8 cellular contexts compared by ENCODE assay signal in genomic region chr14:35291709-35292050, GRCh38. TPM values are rescaled to one million over a fixed set of nuclear protein-coding genes. Genes with fewer than 3 reads are reported as not detected.
DNase-seq lines count a peak whose midpoint lies in the region; ATAC-seq and TF ChIP-seq lines count a peak whose summit lies in the region.
"Not testable (repeated sequence)": the region's sequence is repeated elsewhere in the genome, so short reads cannot be mapped to it uniquely, and the experiment has no call there.

No MANE protein-coding gene starts in this region.

- ATAC-seq in activated CD4-positive, alpha-beta T cell treated with anti-CD3 and anti-CD28 coated beads for 36 hours; thoracic aorta (ENCODE audit: insufficient number of reproducible peaks, low FRiP score, low read depth): not testable (repeated sequence)

- peaks cover 43% of the 10 kb centered on the region for H3K4me1 ChIP-seq in CD8-positive, alpha-beta memory T cell (ENCODE audit: insufficient read depth, low read length)
- H3K4me1 ChIP-seq in Karpas-422 (ENCODE audit: low read length) (peaks cover 78% of the 10 kb centered on the region), liver (ENCODE audit: control insufficient read depth in 4 of 4, insufficient read depth in 4 of 4, low read length in 3 of 4) (peaks cover 3 to 54% (median 36%) of the 10 kb centered on the region in 4 donors), thoracic aorta (ENCODE audit: control insufficient read depth in 1 of 2, low read depth in 2 of 2) (peaks cover 38 to 44% of the 10 kb centered on the region in 2 donors)
- H3K4me1 ChIP-seq in fibroblast of lung (ENCODE audit: control insufficient read depth, extremely low read depth, insufficient read depth, low read length): not testable (repeated sequence)

- H3K27ac ChIP-seq in CD8-positive, alpha-beta memory T cell (ENCODE audit: low read depth, low read length): peak overlapping the region; percentile 92
- H3K27ac ChIP-seq in Karpas-422 (ENCODE audit: low read length): peak overlapping the region; percentile 96
- peak overlapping the region; percentile 61 for H3K27ac ChIP-seq in fibroblast of lung (ENCODE audit: insufficient read depth, low read length)
- H3K27ac ChIP-seq in liver (ENCODE audit: low read depth in 1 of 2, low read length in 2 of 2): peak overlapping the region; percentile 67 to 86
- peak overlapping the region; percentile 24 to 89 for H3K27ac ChIP-seq in thoracic aorta

- H3K4me3 Mint-ChIP-seq in CD8-positive, alpha-beta memory T cell: peak overlapping the region; percentile 90 to 99 (median 97)
- peak overlapping the region; percentile 85 for H3K4me3 Mint-ChIP-seq in activated CD4-positive, alpha-beta T cell treated with anti-CD3 and anti-CD28 coated beads for 36 hours
- H3K4me3 Mint-ChIP-seq in brain (peak overlapping the region; percentile 98 to 100 (median 99)), osteocyte (ENCODE audit: unreplicated experiment) (peak overlapping the region; percentile 97)

- H3K4me1 Mint-ChIP-seq in CD8-positive, alpha-beta memory T cell: peaks cover 52 to 62% (median 60%) of the 10 kb centered on the region in 3 donors
- peaks cover 54% of the 10 kb centered on the region for H3K4me1 Mint-ChIP-seq in activated CD4-positive, alpha-beta T cell treated with anti-CD3 and anti-CD28 coated beads for 36 hours
- H3K4me1 Mint-ChIP-seq in brain: peaks cover 54% of the 10 kb centered on the region
- H3K4me1 Mint-ChIP-seq in osteocyte (ENCODE audit: unreplicated experiment): peaks cover 31% of the 10 kb centered on the region

- H3K4me3 ChIP-seq in CD8-positive, alpha-beta memory T cell (ENCODE audit: low read length): peak overlapping the region; percentile 96
- peak overlapping the region; percentile 93 for H3K4me3 ChIP-seq in Karpas-422 (ENCODE audit: low read length)
- peak overlapping the region; percentile 60 to 94 (median 79) for H3K4me3 ChIP-seq in fibroblast of lung (replicated peaks in 1 of 4; ENCODE audit: control extremely low read depth in 1 of 4, insufficient read depth in 1 of 4, low read depth in 3 of 4, low read length in 4 of 4)
- peak overlapping the region; percentile 60 to 69 (median 68) for H3K4me3 ChIP-seq in liver (ENCODE audit: low read depth in 1 of 3, low read length in 3 of 3)
- H3K4me3 ChIP-seq in thoracic aorta: peak overlapping the region; percentile 97

- H3K9ac ChIP-seq in Karpas-422 (ENCODE audit: low read length) (peak overlapping the region; percentile 73), fibroblast of lung (ENCODE audit: insufficient read depth, low read length) (peak overlapping the region; percentile 14), liver (ENCODE audit: low read depth in 1 of 2, low read length in 2 of 2) (peak overlapping the region; percentile 50 to 65)

- peak overlapping the region; percentile 94 to 99 (median 98) for H3K27ac Mint-ChIP-seq in CD8-positive, alpha-beta memory T cell
- peak overlapping the region; percentile 96 for H3K27ac Mint-ChIP-seq in activated CD4-positive, alpha-beta T cell treated with anti-CD3 and anti-CD28 coated beads for 36 hours
- H3K27ac Mint-ChIP-seq in brain: peak overlapping the region; percentile 98 to 99 (median 99)
- peak overlapping the region; percentile 98 for H3K27ac Mint-ChIP-seq in osteocyte (ENCODE audit: unreplicated experiment)

- not testable (repeated sequence) for TF ChIP-seq CTCF in brain (conservative IDR thresholded peaks at IDR 0.05); fibroblast of lung (conservative IDR thresholded peaks at IDR 0.05 in 1 of 2, IDR thresholded peaks at IDR 0.05 in 1 of 2; ENCODE audit: low read depth in 1 of 2, low read length in 2 of 2); liver (IDR thresholded peaks at IDR 0.05; ENCODE audit: low read depth, low read length, missing input control); osteocyte (IDR thresholded peaks at IDR 0.05); thoracic aorta (IDR thresholded peaks at IDR 0.05)

- H3K79me2 ChIP-seq in Karpas-422 (ENCODE audit: low read length) (peaks cover 45% of the 10 kb centered on the region), fibroblast of lung (ENCODE audit: control insufficient read depth, insufficient read depth, low read length) (peaks cover 43% of the 10 kb centered on the region)

- H3K36me3 Mint-ChIP-seq in CD8-positive, alpha-beta memory T cell: peaks cover 0 to 26% (median 0%) of the 10 kb centered on the region in 3 donors
- H3K36me3 Mint-ChIP-seq in activated CD4-positive, alpha-beta T cell treated with anti-CD3 and anti-CD28 coated beads for 36 hours (ENCODE audit: low read depth): peaks cover 29% of the 10 kb centered on the region
- peaks cover 17% of the 10 kb centered on the region for H3K36me3 Mint-ChIP-seq in brain
- H3K36me3 Mint-ChIP-seq in osteocyte (ENCODE audit: unreplicated experiment): not testable (repeated sequence)

- H3K9me2 ChIP-seq in Karpas-422 (replicated peaks; ENCODE audit: insufficient read depth, low read length): not testable (repeated sequence)

- not testable (repeated sequence) for H3K9me3 ChIP-seq in CD8-positive, alpha-beta memory T cell (ENCODE audit: low read length); Karpas-422 (ENCODE audit: low read length); fibroblast of lung (ENCODE audit: control insufficient read depth, insufficient read depth, low read depth, low read length); liver (ENCODE audit: control insufficient read depth in 4 of 4, low read length in 3 of 4); thoracic aorta

- peaks cover 15% of the 10 kb centered on the region for H4K20me1 ChIP-seq in Karpas-422 (ENCODE audit: insufficient read depth, low read depth, low read length)
- H4K20me1 ChIP-seq in fibroblast of lung (ENCODE audit: control insufficient read depth, extremely low read depth, insufficient read depth, low read length): not testable (repeated sequence)

- peak overlapping the region; percentile 81 for H3K4me2 ChIP-seq in Karpas-422 (ENCODE audit: low read depth, low read length, poor library complexity, severe bottlenecking)
- H3K4me2 ChIP-seq in fibroblast of lung (ENCODE audit: extremely low read depth, insufficient read depth, low read length): peak overlapping the region; percentile 93

- 2% methylated on average over 11 of the region's 11 CpGs for WGBS in liver

- H3K27me3 ChIP-seq in CD8-positive, alpha-beta memory T cell (ENCODE audit: insufficient read depth, low read length, poor library complexity, severe bottlenecking); Karpas-422 (ENCODE audit: low read length); fibroblast of lung (ENCODE audit: control insufficient read depth, insufficient read depth, low read length); liver (ENCODE audit: control insufficient read depth in 4 of 4, insufficient read depth in 4 of 4, low read length in 3 of 4); thoracic aorta (replicated peaks; ENCODE audit: insufficient read depth): not testable (repeated sequence)

- not testable (repeated sequence) for H2AFZ ChIP-seq in Karpas-422 (ENCODE audit: low read length)
- peak overlapping the region; percentile 94 for H2AFZ ChIP-seq in fibroblast of lung (ENCODE audit: low read length)

- not testable (repeated sequence) for TF ChIP-seq RAD21 in liver (IDR thresholded peaks at IDR 0.05)

- not testable (repeated sequence) for H3K9me3 Mint-ChIP-seq in CD8-positive, alpha-beta memory T cell; activated CD4-positive, alpha-beta T cell treated with anti-CD3 and anti-CD28 coated beads for 36 hours (ENCODE audit: low read depth); brain; osteocyte (ENCODE audit: unreplicated experiment)

- peak in 1 of 5 donors; percentile 2 for DNase-seq in CD8-positive, alpha-beta memory T cell
- not testable (repeated sequence) for DNase-seq in Karpas-422; activated CD4-positive, alpha-beta T cell treated with anti-CD3 and anti-CD28 coated beads for 36 hours; fibroblast of lung (ENCODE audit: low read depth in 2 of 2); osteocyte (ENCODE audit: extremely low spot score, unreplicated experiment); thoracic aorta (ENCODE audit: low spot score)

- CTCF ChIA-PET in CD8-positive, alpha-beta memory T cell (lab: Charles Lee): interaction anchor here (0.9 to 3.1 kb wide), 10 partner anchors 8 to 130 kb away, joined by 3 to 16 read pairs (median 3); partner anchors contain the start of gene NFKBIA
- CTCF ChIA-PET in activated CD4-positive, alpha-beta T cell treated with anti-CD3 and anti-CD28 coated beads for 36 hours (lab: Charles Lee): interaction anchor here (0.5 to 2.2 kb wide), 13 partner anchors 8 to 176 kb away, joined by 3 to 11 read pairs (median 4); partner anchors contain the start of gene NFKBIA

- not testable (repeated sequence) for H3K27me3 Mint-ChIP-seq in CD8-positive, alpha-beta memory T cell; activated CD4-positive, alpha-beta T cell treated with anti-CD3 and anti-CD28 coated beads for 36 hours; brain; osteocyte (ENCODE audit: unreplicated experiment)

- intact Hi-C loops in activated CD4-positive, alpha-beta T cell treated with anti-CD3 and anti-CD28 coated beads for 36 hours (cut with DNase I, micrococcal nuclease): loop anchor here (1.0 to 5.0 kb wide), 14 partner anchors 10 to 754 kb away; partner anchors contain the start of genes FAM177A1 (in 2 of the 2), NFKBIA (in 2 of the 2), PRORP (in 2 of the 2) and SRP54 (in 2 of the 2)

- not testable (repeated sequence) for H3K36me3 ChIP-seq in CD8-positive, alpha-beta memory T cell (ENCODE audit: insufficient read depth, low read length); fibroblast of lung (ENCODE audit: control insufficient read depth, insufficient read depth, low read length); liver (ENCODE audit: control insufficient read depth in 4 of 4, insufficient read depth in 3 of 4, low read depth in 1 of 4, low read length in 3 of 4); thoracic aorta
- peaks cover 18% of the 10 kb centered on the region for H3K36me3 ChIP-seq in Karpas-422 (ENCODE audit: insufficient read depth, low read length)

- POLR2A ChIA-PET in CD8-positive, alpha-beta memory T cell (lab: Charles Lee): interaction anchor here (0.8 to 3.1 kb wide), 8 partner anchors 42 to 309 kb away, joined by 3 to 71 read pairs (median 6); partner anchors contain the start of genes FAM177A1, NFKBIA, PPP2R3C and SRP54
- POLR2A ChIA-PET in activated CD4-positive, alpha-beta T cell treated with anti-CD3 and anti-CD28 coated beads for 36 hours (lab: Charles Lee): interaction anchor here (0.5 to 4.2 kb wide), 13 partner anchors 9 to 417 kb away, joined by 3 to 132 read pairs (median 8); partner anchors contain the start of genes NFKBIA and SRP54

RNA-seq across cellular contexts. Expression of gene PSMA6, which starts 0.5 kb away (rescaled TPM):
- total RNA-seq in CD8-positive, alpha-beta memory T cell: 100 to 1,000 TPM; 399 to 400 TPM
- polyA plus RNA-seq in CD8-positive, alpha-beta memory T cell: 305 TPM
- total RNA-seq in Karpas-422 (2014; rRNA removed; shearing (Covaris generic); ENCODE audit: low replicate concordance): 327 and 344 TPM in 2 replicates
- 100 to 1,000 TPM; 374 to 425 TPM for total RNA-seq in activated CD4-positive, alpha-beta T cell treated with anti-CD3 and anti-CD28 coated beads for 36 hours
- polyA plus RNA-seq in brain (ENCODE audit: insufficient read depth, low read depth, low replicate concordance) (183 TPM), fibroblast of lung (225 and 253 TPM in 2 replicates), liver (100 to 1,000 TPM in 1 of 2 donors, 10 to 100 TPM in 1; 87.5 to 151 TPM)
- total RNA-seq in fibroblast of lung (190 and 254 TPM in 2 replicates), liver (100 to 1,000 TPM in 1 of 2 donors, 10 to 100 TPM in 1; 91.5 to 106 TPM), osteocyte (137 and 146 TPM in 2 replicates), thoracic aorta (100 to 1,000 TPM in 1 of 2 donors, 10 to 100 TPM in 1; 56.5 to 119 TPM)
- 191 and 218 TPM in 2 replicates for polyA plus RNA-seq in fibroblast of lung (2012)
- polyA minus RNA-seq in fibroblast of lung (ENCODE audit: low replicate concordance): 31.7 and 41.0 TPM in 2 replicates

Comparison
In these comparisons a context has a peak if more than half of its experiments do, and no peak if none do; other contexts are left out.
1. H3K9ac ChIP-seq: peak in every context shown above with its lines; median percentile 73 in Karpas-422; 58 in liver; 14 in fibroblast of lung.